21 cellular contexts compared by ENCODE assay signal in genomic region chr10:51046668-51047067, GRCh38. TPM values are rescaled to one million over a fixed set of nuclear protein-coding genes. Genes with fewer than 3 reads are reported as not detected.
"Had no signal": no experiment of that assay in that cellular context is flagged by ENCODE, and none has a peak within 500 bp of the region (broad histone marks: within the 10 kb centered on the region; RNA-seq: fewer than 3 reads in every experiment).

No MANE protein-coding gene starts in this region.

- H3K4me1 Mint-ChIP-seq: activated T-helper 17 cell treated with anti-CD3 and anti-CD28 coated beads, Interleukin-2, amount 50 U/mL, for 72 hours; neural crest cell; stimulated activated memory B cell treated with anti-CD40 and anti-IgM and Interleukin-4, amounts not matched to agents 10 μg/mL and 1 μg/mL and 100 μg/mL, for 72 hours had no signal

- ATAC-seq: activated naive CD4-positive, alpha-beta T cell treated with anti-CD3 and anti-CD28 coated beads, Interleukin-2, amount 50 U/mL, for 72 hours; activated T-helper 17 cell treated with anti-CD3 and anti-CD28 coated beads, Interleukin-2, amount 50 U/mL, for 72 hours; foreskin keratinocyte; right lobe of liver; stimulated activated memory B cell treated with anti-CD40 and anti-IgM and Interleukin-4, amounts not matched to agents 10 μg/mL and 1 μg/mL and 100 μg/mL, for 72 hours; WTC11 had no signal

- H3K4me3 ChIP-seq: breast epithelium, prostate gland, right lobe of liver, upper lobe of left lung had no signal

- H3K27ac Mint-ChIP-seq: activated naive CD4-positive, alpha-beta T cell treated with anti-CD3 and anti-CD28 coated beads, Interleukin-2, amount 50 U/mL, for 72 hours; activated T-cell treated with anti-CD3 and anti-CD28 coated beads, Interleukin-2, amount 50 U/mL, for 24 hours; activated T-helper 17 cell treated with anti-CD3 and anti-CD28 coated beads, Interleukin-2, amount 50 U/mL, for 72 hours; stimulated activated memory B cell treated with anti-CD40 and anti-IgM and Interleukin-4, amounts not matched to agents 10 μg/mL and 1 μg/mL and 100 μg/mL, for 72 hours; WTC11 had no signal

- H3K27me3 Mint-ChIP-seq: stimulated activated memory B cell treated with anti-CD40 and anti-IgM and Interleukin-4, amounts not matched to agents 10 μg/mL and 1 μg/mL and 100 μg/mL, for 72 hours had no signal

- H3K27ac ChIP-seq: breast epithelium, epithelial cell of prostate, foreskin keratinocyte, prostate gland, right lobe of liver, upper lobe of left lung had no signal

- H3K27me3 ChIP-seq: breast epithelium, foreskin keratinocyte, right lobe of liver, upper lobe of left lung had no signal

- H3K4me1 ChIP-seq: breast epithelium, prostate gland, right lobe of liver had no signal

- H3K36me3 ChIP-seq: breast epithelium, prostate gland, right lobe of liver, upper lobe of left lung had no signal

- H3K4me3 Mint-ChIP-seq: activated T-cell treated with anti-CD3 and anti-CD28 coated beads, Interleukin-2, amount 50 U/mL, for 24 hours; activated T-helper 17 cell treated with anti-CD3 and anti-CD28 coated beads, Interleukin-2, amount 50 U/mL, for 72 hours; neural crest cell; stimulated activated memory B cell treated with anti-CD40 and anti-IgM and Interleukin-4, amounts not matched to agents 10 μg/mL and 1 μg/mL and 100 μg/mL, for 72 hours; WTC11 had no signal

- H3K36me3 Mint-ChIP-seq: activated naive CD4-positive, alpha-beta T cell treated with anti-CD3 and anti-CD28 coated beads, Interleukin-2, amount 50 U/mL, for 72 hours; stimulated activated memory B cell treated with anti-CD40 and anti-IgM and Interleukin-4, amounts not matched to agents 10 μg/mL and 1 μg/mL and 100 μg/mL, for 72 hours; WTC11 had no signal

- H3K9me3 ChIP-seq: breast epithelium, prostate gland, right lobe of liver, upper lobe of left lung had no signal

- H3K9me3 Mint-ChIP-seq: activated naive CD4-positive, alpha-beta T cell treated with anti-CD3 and anti-CD28 coated beads, Interleukin-2, amount 50 U/mL, for 72 hours; activated T-cell treated with anti-CD3 and anti-CD28 coated beads, Interleukin-2, amount 50 U/mL, for 24 hours; activated T-helper 17 cell treated with anti-CD3 and anti-CD28 coated beads, Interleukin-2, amount 50 U/mL, for 72 hours; neural crest cell; stimulated activated memory B cell treated with anti-CD40 and anti-IgM and Interleukin-4, amounts not matched to agents 10 μg/mL and 1 μg/mL and 100 μg/mL, for 72 hours; WTC11 had no signal

- DNase-seq: activated CD8-positive, alpha-beta memory T cell treated with anti-CD3 and anti-CD28 coated beads for 24 hours; activated CD8-positive, alpha-beta memory T cell treated with anti-CD3 and anti-CD28 coated beads, Interleukin-2, amount 50 U/mL, for 4 hours; activated T-cell treated with anti-CD3 and anti-CD28 coated beads, Interleukin-2, amount 50 U/mL, for 24 hours; cerebellar nuclear complex; cortex of kidney; foreskin keratinocyte; kidney glomerular epithelial cell; right lobe of liver; small intestine; stimulated activated CD4-positive, alpha-beta T cell treated with anti-CD3 and anti-CD28 coated beads, Interleukin-15, amount 100 ng/mL, for 24 hours; T1000; upper lobe of left lung had no signal

RNA-seq across cellular contexts. Expression of gene PRKG1, which starts 27.6 kb away (rescaled TPM):
- total RNA-seq: activated naive CD4-positive, alpha-beta T cell treated with anti-CD3 and anti-CD28 coated beads, Interleukin-2, amount 50 U/mL, for 72 hours; T-helper 1 cell treated with Interleukin-12 subunit alpha and Interleukin-12 subunit beta and Interleukin-4 antibody, amounts not matched to agents 30 ng/mL and 1 ng/mL, for 36 hours had no signal
